13 cellular contexts compared by ENCODE assay signal in genomic region chr2:7437716-7438648, GRCh38.
DNase-seq lines count a peak whose midpoint lies in the region; ATAC-seq, FAIRE-seq and TF ChIP-seq lines count a peak whose summit lies in the region.
"Had no signal": no experiment of that assay in that cellular context is flagged by ENCODE, and none has a peak within 500 bp of the region (broad histone marks: within the 10 kb centered on the region; RNA-seq: fewer than 3 reads in every experiment).

No MANE protein-coding gene starts in this region.

- DNase-seq in GM18507 (ENCODE audit: extremely low spot score, insufficient read length, low read depth) (no peak), natural killer cell (no peak), Right ventricle myocardium superior (no peak), D341Med (ENCODE audit: low spot score) (no peak)
- no peak for DNase-seq in activated CD4-positive, alpha-beta memory T cell treated with anti-CD3 and anti-CD28 coated beads, Interleukin-2, amount 10 ng/mL, durations not matched to agents 7 days and 5 days
- DNase-seq: activated effector memory CD4-positive, alpha-beta T cell treated with anti-CD3 and anti-CD28 coated beads, Interleukin-2, amount 50 U/mL, for 16 hours; COR-L47; head of caudate nucleus; left cardiac atrium; NCI-H187; WERI-Rb-1 had no signal

- TF ChIP-seq CTCF in natural killer cell (IDR thresholded peaks at IDR 0.05), result no peak

- H3K4me1 Mint-ChIP-seq in activated CD4-positive, alpha-beta memory T cell treated with anti-CD3 and anti-CD28 coated beads, Interleukin-2, amount 10 ng/mL, durations not matched to agents 7 days and 5 days, result peaks cover 69% of the 10 kb centered on the region
- H3K4me1 Mint-ChIP-seq in natural killer cell, result peaks cover 64 to 71% of the 10 kb centered on the region in 2 donors

- H3K4me3 Mint-ChIP-seq in activated CD4-positive, alpha-beta memory T cell treated with anti-CD3 and anti-CD28 coated beads, Interleukin-2, amount 10 ng/mL, durations not matched to agents 7 days and 5 days, result peak overlapping the region; percentile 38
- peak overlapping the region; percentile 65 for H3K4me3 Mint-ChIP-seq in natural killer cell

- H3K36me3 Mint-ChIP-seq in activated CD4-positive, alpha-beta memory T cell treated with anti-CD3 and anti-CD28 coated beads, Interleukin-2, amount 10 ng/mL, durations not matched to agents 7 days and 5 days (ENCODE audit: low read depth), result peaks cover 54% of the 10 kb centered on the region
- no peaks in the 10 kb centered on the region for H3K36me3 Mint-ChIP-seq in natural killer cell

- H3K27ac Mint-ChIP-seq in activated CD4-positive, alpha-beta memory T cell treated with anti-CD3 and anti-CD28 coated beads, Interleukin-2, amount 10 ng/mL, durations not matched to agents 7 days and 5 days, result peak overlapping the region; percentile 92
- peak overlapping the region; percentile 85 to 96 for H3K27ac Mint-ChIP-seq in natural killer cell

- POLR2A ChIA-PET in activated CD4-positive, alpha-beta memory T cell treated with anti-CD3 and anti-CD28 coated beads, Interleukin-2, amount 10 ng/mL, durations not matched to agents 7 days and 5 days (lab: Charles Lee), result interaction anchor here (2.0 to 8.0 kb wide), 4 partner anchors 8 to 1247 kb away, joined by 4 to 78 read pairs (median 9); no protein-coding TSS in a partner anchor

- ATAC-seq in HG02885 (IDR thresholded peaks at IDR 0.05; ENCODE audit: poor library complexity, unreplicated experiment) (peak; percentile 62), natural killer cell (no peak), HG03457 (IDR thresholded peaks at IDR 0.05; ENCODE audit: unreplicated experiment) (no peak), Right ventricle myocardium superior (ENCODE audit: poor library complexity) (no peak)
- ATAC-seq: left cardiac atrium had no signal

- peaks cover 6% of the 10 kb centered on the region for H3K27me3 Mint-ChIP-seq in activated CD4-positive, alpha-beta memory T cell treated with anti-CD3 and anti-CD28 coated beads, Interleukin-2, amount 10 ng/mL, durations not matched to agents 7 days and 5 days
- no peaks in the 10 kb centered on the region for H3K27me3 Mint-ChIP-seq in natural killer cell (ENCODE audit: low read depth in 2 of 2)

- peaks cover 40% of the 10 kb centered on the region for H3K9me3 Mint-ChIP-seq in activated CD4-positive, alpha-beta memory T cell treated with anti-CD3 and anti-CD28 coated beads, Interleukin-2, amount 10 ng/mL, durations not matched to agents 7 days and 5 days
- no peaks in the 10 kb centered on the region for H3K9me3 Mint-ChIP-seq in natural killer cell

- CTCF ChIA-PET in activated CD4-positive, alpha-beta memory T cell treated with anti-CD3 and anti-CD28 coated beads, Interleukin-2, amount 10 ng/mL, durations not matched to agents 7 days and 5 days (lab: Charles Lee), result interaction anchor here (1.3 kb wide), 2 partner anchors 10 to 235 kb away, joined by 3 to 4 read pairs; no protein-coding TSS in a partner anchor

- peak; percentile 59 for FAIRE-seq in GM18507 (lab: Jason Lieb, UNC)

- intact Hi-C loops in natural killer cell (cut with micrococcal nuclease), result loop anchor here (5.0 kb wide), 1 partner anchor 289 kb away; no protein-coding TSS in a partner anchor
- intact Hi-C loops in Right ventricle myocardium superior (cut with DNase I), result no loop called here
